Comparison of ENCODE assay signal across 8 cellular contexts in genomic region chr4:11428161-11428700, GRCh38. TPM values are rescaled to one million over a fixed set of nuclear protein-coding genes. Genes with fewer than 3 reads are reported as not detected.
A peak's percentile ranks its signal among the peaks of the same experiment; 100 is the strongest.
DNase-seq lines count a peak whose midpoint lies in the region; ATAC-seq, FAIRE-seq and TF ChIP-seq lines count a peak whose summit lies in the region.

No MANE protein-coding gene starts in this region.

- peaks cover 2% of the 10 kb centered on the region for H3K27me3 Mint-ChIP-seq in activated B cell treated with CpG ODN at 0.5 μM for 24 hours

- POLR2A ChIA-PET in activated B cell treated with CpG ODN at 0.5 μM for 24 hours (lab: Charles Lee), result interaction anchor here (0.5 to 1.3 kb wide), 4 partner anchors 16 to 851 kb away, joined by 3 to 6 read pairs (median 3); no protein-coding TSS in a partner anchor

- H3K9ac ChIP-seq in ES-I3 (ENCODE audit: low read depth, low read length), result peak overlapping the region; percentile 75; the same call in 1 of the 2 replicates

- peak overlapping the region; percentile 50 for H3K27ac Mint-ChIP-seq in activated B cell treated with CpG ODN at 0.5 μM for 24 hours

- intact Hi-C loops in activated B cell treated with CpG ODN at 0.5 μM for 24 hours (cut with micrococcal nuclease), result loop anchor here (1.0 to 10.0 kb wide), 11 partner anchors 194 to 1403 kb away; partner anchors contain the start of genes CLNK, SLC2A9 and WDR1
- intact Hi-C loops in left ventricle myocardium inferior (cut with micrococcal nuclease), result no loop called here
- intact Hi-C loops in head of caudate nucleus (cut with DNase I), result no loop called here

- DNase-seq in H7, result peak; percentile 61
- DNase-seq in activated B cell treated with CpG ODN at 0.5 μM for 24 hours, result no peak
- DNase-seq in left ventricle myocardium inferior, result no peak
- DNase-seq in small intestine, result peak; percentile 61
- DNase-seq in head of caudate nucleus, result no peak
- DNase-seq in activated CD4-positive, alpha-beta T cell treated with anti-CD3 and anti-CD28 coated beads for 48 hours, result no peak

- no peak for FAIRE-seq in small intestine (lab: Jason Lieb, UNC)

- H3K27me3 ChIP-seq in H7 (ENCODE audit: control insufficient read depth, insufficient read depth, low read length) (peaks cover 41% of the 10 kb centered on the region), left ventricle myocardium inferior (ENCODE audit: low read depth) (peaks cover 32% of the 10 kb centered on the region), small intestine (ENCODE audit: control insufficient read depth in 2 of 2, insufficient read depth in 2 of 2, low read length in 2 of 2) (peaks cover 0 to 5% of the 10 kb centered on the region in 2 donors)

- H3K27ac ChIP-seq in left ventricle myocardium inferior (replicated peaks) (no peak overlapping the region), small intestine (ENCODE audit: low read depth in 1 of 2, low read length in 1 of 2) (peak overlapping the region in 1 of 2 donors; percentile 99)

- H3K9me3 Mint-ChIP-seq in activated B cell treated with CpG ODN at 0.5 μM for 24 hours, result no peaks in the 10 kb centered on the region

- 0 out of 2 replicates have a peak, but pooled peaks cover 3% of the 10 kb centered on the region for H3K4me1 ChIP-seq in ES-I3 (ENCODE audit: insufficient read depth, low read length)
- peaks cover 28% of the 10 kb centered on the region for H3K4me1 ChIP-seq in left ventricle myocardium inferior
- peaks cover 0 to 5% of the 10 kb centered on the region in 2 donors for H3K4me1 ChIP-seq in small intestine (ENCODE audit: control insufficient read depth in 2 of 2, insufficient read depth in 1 of 2, low read depth in 1 of 2, low read length in 1 of 2)

- CTCF ChIA-PET in activated B cell treated with CpG ODN at 0.5 μM for 24 hours (lab: Charles Lee), result interaction anchor here (0.5 to 1.6 kb wide), 3 partner anchors 844 to 851 kb away, joined by 3 to 5 read pairs (median 3); no protein-coding TSS in a partner anchor

- H3K9me3 ChIP-seq in ES-I3 (ENCODE audit: control insufficient read depth, insufficient read depth, low read length) (no peaks in the 10 kb centered on the region), left ventricle myocardium inferior (replicated peaks) (no peaks in the 10 kb centered on the region), small intestine (ENCODE audit: control insufficient read depth, low read depth) (no peaks in the 10 kb centered on the region)

- TF ChIP-seq CTCF in activated B cell treated with CpG ODN at 0.5 μM for 24 hours (IDR thresholded peaks at IDR 0.05) (no peak), left ventricle myocardium inferior (IDR thresholded peaks at IDR 0.05; ENCODE audit: borderline replicate concordance) (no peak)

- 1 to 3% (median 2%) methylated on average over 26 of the region's 26 CpGs for WGBS in small intestine, 3 donors

- H3K36me3 Mint-ChIP-seq in activated B cell treated with CpG ODN at 0.5 μM for 24 hours (ENCODE audit: low read depth), result peaks cover 5% of the 10 kb centered on the region

- ATAC-seq in activated B cell treated with CpG ODN at 0.5 μM for 24 hours (ENCODE audit: low read depth), result peak; percentile 7
- no peak for ATAC-seq in HG02840 (IDR thresholded peaks at IDR 0.05; ENCODE audit: low FRiP score, unreplicated experiment)

- H3K4me1 Mint-ChIP-seq in activated B cell treated with CpG ODN at 0.5 μM for 24 hours, result peaks cover 84% of the 10 kb centered on the region

- no peaks in the 10 kb centered on the region for H3K36me3 ChIP-seq in ES-I3 (ENCODE audit: insufficient read depth, low read length)
- H3K36me3 ChIP-seq in H7 (replicated peaks; ENCODE audit: control insufficient read depth, insufficient read depth, low read length), result no peaks in the 10 kb centered on the region
- no peaks in the 10 kb centered on the region for H3K36me3 ChIP-seq in left ventricle myocardium inferior
- no peaks in the 10 kb centered on the region for H3K36me3 ChIP-seq in small intestine (ENCODE audit: control insufficient read depth in 2 of 2, insufficient read depth in 2 of 2, low read length in 2 of 2)

- H3K4me3 Mint-ChIP-seq in activated B cell treated with CpG ODN at 0.5 μM for 24 hours, result peak overlapping the region; percentile 91

- H3K4me3 ChIP-seq in H7 (ENCODE audit: insufficient read depth, low read depth, low read length) (peak overlapping the region; percentile 76), left ventricle myocardium inferior (peak overlapping the region; percentile 73), small intestine (ENCODE audit: low read depth in 1 of 2, low read length in 2 of 2) (peak overlapping the region; percentile 58 to 71)

RNA-seq across cellular contexts. Expression of gene HS3ST1, which starts 0.5 kb away (rescaled TPM):
- 0.07 and 0.17 TPM in 2 replicates for total RNA-seq in H7 (2014; rRNA removed; shearing (Covaris generic))
- total RNA-seq in activated B cell treated with CpG ODN at 0.5 μM for 24 hours, result 0.59 and 2.1 TPM in 2 replicates
- total RNA-seq in left ventricle myocardium inferior, result 2.4 TPM
- polyA plus RNA-seq in small intestine, result 1 to 10 TPM; 1.1 to 5.1 (median 1.1) TPM

Comparison
In these comparisons a context has a peak if more than half of its experiments do, and no peak if none do; other contexts are left out.
1. DNase-seq: peak in H7 (single experiment) and small intestine (single experiment); none in activated B cell treated with CpG ODN at 0.5 μM for 24 hours (single experiment), left ventricle myocardium inferior (single experiment), head of caudate nucleus (0 of 42) and activated CD4-positive, alpha-beta T cell treated with anti-CD3 and anti-CD28 coated beads for 48 hours (single experiment).
2. Peak in every context shown above with its lines, with median percentiles within 50 percentile points of each other: H3K4me3 ChIP-seq.